Comparison of ENCODE assay signal across 16 cellular contexts in genomic region chr1:84877592-84877991, GRCh38. TPM values are rescaled to one million over a fixed set of nuclear protein-coding genes. Genes with fewer than 3 reads are reported as not detected.
"Had no signal": no experiment of that assay in that cellular context is flagged by ENCODE, and none has a peak within 500 bp of the region (broad histone marks: within the 10 kb centered on the region; RNA-seq: fewer than 3 reads in every experiment).

No MANE protein-coding gene starts in this region.

- DNase-seq: activated CD4-positive, alpha-beta T cell treated with anti-CD3 and anti-CD28 coated beads, Interleukin-2, amount 50 U/mL, for 1 hour; activated CD4-positive, CD25-positive, alpha-beta regulatory T cell; activated effector memory CD4-positive, alpha-beta T cell treated with Interleukin-2 at 50 U/mL for 16 hours; anterior cingulate cortex; nephron progenitor cell; psoas muscle; stimulated activated CD4-positive, alpha-beta T cell treated with anti-CD3 and anti-CD28 coated beads, Interleukin-2, amount 100 ng/mL, for 48 hours; stimulated activated CD8-positive, alpha-beta memory T cell treated with anti-CD3 and anti-CD28 coated beads, Interleukin-4, amount 100 ng/mL, for 48 hours; stimulated activated naive CD8-positive, alpha-beta T cell treated with anti-CD3 and anti-CD28 coated beads, Interleukin-15, Interleukin-2, amounts not matched to agents 100 U/mL and 50 U/mL, for 24 hours had no signal

- H3K4me3 ChIP-seq: cardiac muscle cell, esophagus muscularis mucosa, hepatocyte, psoas muscle, suprapubic skin had no signal

- H3K36me3 ChIP-seq: cardiac muscle cell, esophagus muscularis mucosa, suprapubic skin had no signal

- H3K4me1 ChIP-seq: esophagus muscularis mucosa, psoas muscle, suprapubic skin had no signal

- H3K27me3 ChIP-seq: cardiac muscle cell, esophagus muscularis mucosa, hepatocyte had no signal

- ATAC-seq: activated naive CD4-positive, alpha-beta T cell treated with anti-CD3 and anti-CD28 coated beads, Interleukin-2, amount 50 U/mL, for 72 hours; psoas muscle; stimulated activated naive CD8-positive, alpha-beta T cell treated with anti-CD3 and anti-CD28 coated beads, Interleukin-15, Interleukin-2, amounts not matched to agents 100 U/mL and 50 U/mL, for 24 hours had no signal

- H3K4me2 ChIP-seq: hepatocyte had no signal

- H3K27ac ChIP-seq: cardiac muscle cell, esophagus muscularis mucosa, hepatocyte, psoas muscle, suprapubic skin had no signal

- H2AFZ ChIP-seq: hepatocyte had no signal

- H3K9me3 ChIP-seq: suprapubic skin had no signal

RNA-seq across cellular contexts. Expression of gene LPAR3, which starts 15.4 kb away (rescaled TPM):
- total RNA-seq: mesenteric fat pad had no signal
- polyA plus RNA-seq: liver had no signal
